8 cellular contexts compared by ENCODE assay signal in genomic region chr10:102394079-102394800, GRCh38. TPM values are rescaled to one million over a fixed set of nuclear protein-coding genes. Genes with fewer than 3 reads are reported as not detected.
DNase-seq lines count a peak whose midpoint lies in the region; ATAC-seq, FAIRE-seq and TF ChIP-seq lines count a peak whose summit lies in the region.

No MANE protein-coding gene starts in this region.

- H3K27me3 ChIP-seq in BLaER1 treated with 17β-estradiol and CSF1 and Interleukin-3, amounts not matched to agents 10 nM and 100 nM, result no peaks in the 10 kb centered on the region
- peaks cover 0 to 22% (median 20%) of the 10 kb centered on the region in 4 experiments; a peak in 6 of 7 replicates for H3K27me3 ChIP-seq in H1 (replicated peaks in 1 of 4; ENCODE audit: control insufficient read depth in 3 of 4, extremely low read depth in 1 of 4, insufficient read depth in 3 of 4, low read length in 3 of 4)

- peaks cover 0 to 30% (median 17%) of the 10 kb centered on the region in 11 experiments; a peak in 12 of 22 replicates for H4K20me1 ChIP-seq in BLaER1 treated with 17β-estradiol and CSF1 and Interleukin-3, amounts not matched to agents 10 nM and 100 nM
- peaks cover 3 to 10% of the 10 kb centered on the region in 2 experiments for H4K20me1 ChIP-seq in H1 (replicated peaks in 1 of 2; ENCODE audit: control insufficient read depth in 1 of 2, insufficient read depth in 2 of 2, low read length in 2 of 2)

- peak overlapping the region; percentile 43; the same call in 1 of the 2 replicates for H2AK5ac ChIP-seq in H1 (ENCODE audit: low read depth, low read length)

- H4K8ac ChIP-seq in H1 (ENCODE audit: extremely low read depth, insufficient read depth, low read length), result peak overlapping the region; percentile 91; the same call in 1 of the 2 replicates

- CTCF ChIA-PET in H1 (lab: Charles Lee; ENCODE audit: partially characterized antibody), result interaction anchor here (0.5 to 16.4 kb wide), 27 partner anchors 11 to 395 kb away, joined by 3 to 357 read pairs (median 5); partner anchors contain the start of genes C10orf95, CUEDC2, ELOVL3 and FBXL15

- H2BK20ac ChIP-seq in H1 (ENCODE audit: low read length), result no peak overlapping the region

- H2BK12ac ChIP-seq in H1 (ENCODE audit: low read depth, low read length), result peak overlapping the region; percentile 72

- peak overlapping the region; percentile 21 for H3K4ac ChIP-seq in H1 (replicated peaks; ENCODE audit: insufficient read length, low read depth, low read length)

- H3K23me2 ChIP-seq in H1 (ENCODE audit: low read depth, low read length), result peaks cover 13% of the 10 kb centered on the region

- H2BK15ac ChIP-seq in H1 (ENCODE audit: low read length), result peak overlapping the region; percentile 66; the same call in 1 of the 2 replicates

- H3K36me3 ChIP-seq in BLaER1 treated with 17β-estradiol and CSF1 and Interleukin-3, amounts not matched to agents 10 nM and 100 nM, result peaks cover 4 to 27% (median 14%) of the 10 kb centered on the region in 11 experiments; a peak in 16 of 22 replicates
- H3K36me3 ChIP-seq in H1 (ENCODE audit: control insufficient read depth in 2 of 4, insufficient read depth in 4 of 4, low read length in 3 of 4), result peaks cover 0 to 4% (median 2%) of the 10 kb centered on the region in 4 experiments; a peak in 4 of 8 replicates
- H3K36me3 ChIP-seq in mesodermal cell (ENCODE audit: control insufficient read depth, insufficient read depth, low read length), result peaks cover 13% of the 10 kb centered on the region

- peak; percentile 69 to 81 for TF ChIP-seq RAD21 in H1 (IDR thresholded peaks at IDR 0.05 in 1 of 2, conservative IDR thresholded peaks at IDR 0.05 in 1 of 2; ENCODE audit: low read depth in 2 of 2, low read length in 2 of 2)

- H3K23ac ChIP-seq in H1 (ENCODE audit: insufficient read length), result no peak overlapping the region

- peak overlapping the region; percentile 56 for H3K56ac ChIP-seq in H1 (replicated peaks; ENCODE audit: insufficient read length, low read depth, low read length)

- H3K4me2 ChIP-seq in BLaER1 treated with 17β-estradiol and CSF1 and Interleukin-3, amounts not matched to agents 10 nM and 100 nM, result peak overlapping the region; percentile 86 to 100 (median 98)
- H3K4me2 ChIP-seq in H1 (ENCODE audit: insufficient read depth in 1 of 2, low read depth in 2 of 2, low read length in 2 of 2), result peak overlapping the region; percentile 98 to 100

- no peaks in the 10 kb centered on the region for H3K79me2 ChIP-seq in H1 (ENCODE audit: control insufficient read depth in 1 of 2, insufficient read depth in 2 of 2, low read length in 2 of 2)

- peak overlapping the region; percentile 74 to 97 (median 88) for H3K27ac ChIP-seq in BLaER1 treated with 17β-estradiol and CSF1 and Interleukin-3, amounts not matched to agents 10 nM and 100 nM
- H3K27ac ChIP-seq in H1 (ENCODE audit: low read depth, low read length) (peak overlapping the region; percentile 69; the same call in 1 of the 2 replicates), mesodermal cell (ENCODE audit: low read depth, low read length, severe bottlenecking) (peak overlapping the region; percentile 73)

- TF ChIP-seq EP300 in H1 (IDR thresholded peaks at IDR 0.05; ENCODE audit: borderline replicate concordance in 1 of 2, low read depth in 2 of 2, low read length in 2 of 2), result peak in 1 of 2 experiments; percentile 89; a peak in 1 of 3 replicates

- POLR2A ChIA-PET in H1 (lab: Charles Lee; ENCODE audit: partially characterized antibody), result interaction anchor here (1.0 to 5.8 kb wide), 10 partner anchors 11 to 243 kb away, joined by 3 to 33 read pairs (median 6); partner anchors contain the start of genes FBXL15 and NOLC1

- TF ChIP-seq POLR2A in H1 (IDR thresholded peaks at IDR 0.05; ENCODE audit: control extremely low read depth in 1 of 2, low read depth in 2 of 2, low read length in 2 of 2), result no peak; a peak in 1 of 3 replicates

- peak overlapping the region; percentile 64 to 91 (median 76) for H3K4me3 ChIP-seq in BLaER1 treated with 17β-estradiol and CSF1 and Interleukin-3, amounts not matched to agents 10 nM and 100 nM
- peak overlapping the region; percentile 29 to 69 (median 55) for H3K4me3 ChIP-seq in H1 (ENCODE audit: extremely low read depth in 1 of 4, insufficient read depth in 2 of 4, low read depth in 3 of 4, low read length in 4 of 4)
- peak overlapping the region; percentile 71 for H3K4me3 ChIP-seq in mesodermal cell (ENCODE audit: extremely low read depth, insufficient read depth, low read length, poor library complexity, severe bottlenecking)

- peak; percentile 79 for ATAC-seq in GM19025 (IDR thresholded peaks at IDR 0.05; ENCODE audit: low read depth, unreplicated experiment)
- peak; percentile 79 for ATAC-seq in HG03280 (IDR thresholded peaks at IDR 0.05; ENCODE audit: unreplicated experiment)

- no peak overlapping the region for H3K14ac ChIP-seq in H1 (ENCODE audit: insufficient read length)

- peak; percentile 97 for DNase-seq in NK-92 treated with Interleukin-12 subunit alpha and Interleukin-12 subunit beta, amount 100 ng/mL, for 24 hours (lab: John Stamatoyannopoulos, UW)
- DNase-seq in activated CD8-positive, alpha-beta memory T cell treated with anti-CD3 and anti-CD28 coated beads for 48 hours (ENCODE audit: low read depth in 2 of 3, low spot score in 2 of 3), result peak; percentile 99
- DNase-seq in H1 (ENCODE audit: low read depth in 1 of 2, low spot score in 2 of 2), result peak; percentile 65 to 96
- peak; percentile 97 for DNase-seq in stimulated activated CD8-positive, alpha-beta memory T cell treated with anti-CD3 and anti-CD28 coated beads, Interleukin-15, amount 100 ng/mL, for 24 hours (ENCODE audit: low read depth)

- H3K9ac ChIP-seq in BLaER1 treated with 17β-estradiol and CSF1 and Interleukin-3, amounts not matched to agents 10 nM and 100 nM, result peak overlapping the region; percentile 78 to 97 (median 86)
- peak overlapping the region in 3 of 4 experiments; percentile 51 to 67 (median 54); a peak in 6 of 7 replicates for H3K9ac ChIP-seq in H1 (replicated peaks in 1 of 4; ENCODE audit: extremely low read depth in 1 of 4, low read depth in 3 of 4, low read length in 3 of 4)

- H3K4me1 ChIP-seq in BLaER1 treated with 17β-estradiol and CSF1 and Interleukin-3, amounts not matched to agents 10 nM and 100 nM, result peaks cover 34 to 46% (median 42%) of the 10 kb centered on the region in 10 experiments
- peaks cover 0 to 17% (median 9%) of the 10 kb centered on the region in 4 experiments; a peak in 6 of 7 replicates for H3K4me1 ChIP-seq in H1 (replicated peaks in 1 of 4; ENCODE audit: control insufficient read depth in 3 of 4, insufficient read depth in 4 of 4, low read length in 3 of 4)
- peaks cover 11% of the 10 kb centered on the region for H3K4me1 ChIP-seq in mesodermal cell (ENCODE audit: control insufficient read depth, insufficient read depth, low read length, poor library complexity, severe bottlenecking)

- 3% methylated on average over 58 of the region's 71 CpGs; no CpG with 5 or more reads in 1 of the 2 experiments for WGBS in H1 (ENCODE audit: extremely low coverage in 1 of 2, insufficient coverage in 1 of 2, insufficient read length in 1 of 2, insufficient replicate concordance in 2 of 2, low coverage in 1 of 2, low lambda C conversion rate in 2 of 2, missing lambda C conversion rate in 1 of 2), 2 experiments
- 0 to 1% methylated on average over 59 to 61 of the region's 71 CpGs for WGBS in mesodermal cell (ENCODE audit: insufficient coverage in 2 of 2), 2 experiments

- no peak overlapping the region for H2BK5ac ChIP-seq in H1 (ENCODE audit: low read depth, low read length)

- TF ChIP-seq CTCF in H1 (IDR thresholded peaks at IDR 0.05; ENCODE audit: control extremely low read depth in 1 of 3, insufficient read depth in 1 of 3, low read depth in 1 of 3, low read length in 3 of 3), result peak in 1 of 3 experiments; percentile 96; a peak in 2 of 4 replicates

- H3K18ac ChIP-seq in H1 (ENCODE audit: extremely low read depth, low read length), result no peak overlapping the region; the same call in none of the 2 replicates

- H3K79me1 ChIP-seq in H1 (ENCODE audit: low read depth, low read length), result no peaks in the 10 kb centered on the region

- H3K9me3 ChIP-seq in BLaER1 treated with 17β-estradiol and CSF1 and Interleukin-3, amounts not matched to agents 10 nM and 100 nM (replicated peaks in 1 of 11), result no peaks in the 10 kb centered on the region
- H3K9me3 ChIP-seq in H1 (ENCODE audit: insufficient read depth in 2 of 2, low read depth in 1 of 2, low read length in 1 of 2) (no peaks in the 10 kb centered on the region), mesodermal cell (ENCODE audit: control insufficient read depth, low read length) (no peaks in the 10 kb centered on the region)

- H4K5ac ChIP-seq in H1 (ENCODE audit: insufficient read length, low read depth, low read length), result no peak overlapping the region

- H4K91ac ChIP-seq in H1 (replicated peaks; ENCODE audit: insufficient read length, low read length), result no peak overlapping the region

- no peak overlapping the region for H2AFZ ChIP-seq in H1 (ENCODE audit: low read length)

- FAIRE-seq in H1 (lab: Jason Lieb, UNC), result no peak

- no peak overlapping the region for H2BK120ac ChIP-seq in H1 (replicated peaks; ENCODE audit: low read depth, low read length)

RNA-seq across cellular contexts. Expression of gene NFKB2, which starts 1.3 kb away (rescaled TPM):
- 18.7 and 20.4 TPM in 2 replicates for total RNA-seq in H1 (2021; fragmentation: NEBNext Ultra II Directional; extraction: Animal tissue kit (Norgen Biotek cat#: 25700))
- 31.4 and 34.5 TPM in 2 replicates for polyA plus RNA-seq in H1 (2011; rRNA removed)
- polyA plus RNA-seq in H1 (2011; cell fraction: cytosol; rRNA removed), result 26.8 TPM
- 78.0 TPM for polyA plus RNA-seq in H1 (2011; cell fraction: nucleus; rRNA removed)
- polyA plus RNA-seq in H1 (2012, experiment 1 of 2), result 25.2 to 41.2 TPM (median 38.4 TPM) in 4 replicates
- 27.3 TPM for polyA plus RNA-seq in H1 (2012, experiment 2 of 2)
- polyA plus RNA-seq in H1 (2013, experiment 1 of 2), result 7.1 TPM
- 5.6 TPM for polyA plus RNA-seq in H1 (2013, experiment 2 of 2)
- 13.4 and 14.3 TPM in 2 replicates for polyA minus RNA-seq in H1 (2011; rRNA and poly(A)+ RNA removed)
- 20.0 TPM for polyA minus RNA-seq in H1 (2011; cell fraction: cytosol; rRNA and poly(A)+ RNA removed)
- 18.3 TPM for polyA minus RNA-seq in H1 (2011; cell fraction: nucleus; rRNA and poly(A)+ RNA removed)
- polyA plus RNA-seq in mesodermal cell (2013, experiment 1 of 2), result 31.4 TPM
- 26.3 TPM for polyA plus RNA-seq in mesodermal cell (2013, experiment 2 of 2)

RNA-seq across cellular contexts. Expression of gene PSD, which starts 24.3 kb away (rescaled TPM):
- 5.6 and 6.0 TPM in 2 replicates for total RNA-seq in H1 (2021; fragmentation: NEBNext Ultra II Directional; extraction: Animal tissue kit (Norgen Biotek cat#: 25700))
- polyA plus RNA-seq in H1 (2011; rRNA removed), result 5.4 and 8.0 TPM in 2 replicates
- 6.0 TPM for polyA plus RNA-seq in H1 (2011; cell fraction: cytosol; rRNA removed)
- 30.7 TPM for polyA plus RNA-seq in H1 (2011; cell fraction: nucleus; rRNA removed)
- 5.8 to 8.4 TPM (median 7.1 TPM) in 4 replicates for polyA plus RNA-seq in H1 (2012, experiment 1 of 2)
- 4.3 TPM for polyA plus RNA-seq in H1 (2012, experiment 2 of 2)
- polyA plus RNA-seq in H1 (2013, experiment 1 of 2), result 4.1 TPM
- 2.9 TPM for polyA plus RNA-seq in H1 (2013, experiment 2 of 2)
- polyA minus RNA-seq in H1 (2011; rRNA and poly(A)+ RNA removed), result 2.6 and 3.0 TPM in 2 replicates
- polyA minus RNA-seq in H1 (2011; cell fraction: cytosol; rRNA and poly(A)+ RNA removed), result 2.9 TPM
- polyA minus RNA-seq in H1 (2011; cell fraction: nucleus; rRNA and poly(A)+ RNA removed), result 9.0 TPM
- 6.6 TPM for polyA plus RNA-seq in mesodermal cell (2013, experiment 1 of 2)
- polyA plus RNA-seq in mesodermal cell (2013, experiment 2 of 2), result 5.9 TPM

RNA-seq across cellular contexts. Expression of gene FBXL15, which starts 26.4 kb away (rescaled TPM):
- total RNA-seq in H1 (2021; fragmentation: NEBNext Ultra II Directional; extraction: Animal tissue kit (Norgen Biotek cat#: 25700)), result 11.3 and 15.4 TPM in 2 replicates
- 22.6 and 29.2 TPM in 2 replicates for polyA plus RNA-seq in H1 (2011; rRNA removed)
- 24.4 TPM for polyA plus RNA-seq in H1 (2011; cell fraction: cytosol; rRNA removed)
- 29.1 TPM for polyA plus RNA-seq in H1 (2011; cell fraction: nucleus; rRNA removed)
- polyA plus RNA-seq in H1 (2012, experiment 1 of 2), result 6.3 to 17.2 TPM (median 16.5 TPM) in 4 replicates
- polyA plus RNA-seq in H1 (2012, experiment 2 of 2), result 12.9 TPM
- 8.9 TPM for polyA plus RNA-seq in H1 (2013, experiment 1 of 2)
- polyA plus RNA-seq in H1 (2013, experiment 2 of 2), result 8.0 TPM
- 1.7 and 1.8 TPM in 2 replicates for polyA minus RNA-seq in H1 (2011; rRNA and poly(A)+ RNA removed)
- 9.8 TPM for polyA minus RNA-seq in H1 (2011; cell fraction: cytosol; rRNA and poly(A)+ RNA removed)
- polyA minus RNA-seq in H1 (2011; cell fraction: nucleus; rRNA and poly(A)+ RNA removed), result 9.6 TPM
- polyA plus RNA-seq in mesodermal cell (2013, experiment 1 of 2), result 9.8 TPM
- polyA plus RNA-seq in mesodermal cell (2013, experiment 2 of 2), result 7.5 TPM

RNA-seq across cellular contexts. Expression of gene CUEDC2, which starts 38.1 kb away (rescaled TPM):
- total RNA-seq in H1 (2021; fragmentation: NEBNext Ultra II Directional; extraction: Animal tissue kit (Norgen Biotek cat#: 25700)), result 41.7 and 43.6 TPM in 2 replicates
- polyA plus RNA-seq in H1 (2011; rRNA removed), result 55.2 and 66.7 TPM in 2 replicates
- 64.7 TPM for polyA plus RNA-seq in H1 (2011; cell fraction: cytosol; rRNA removed)
- 85.7 TPM for polyA plus RNA-seq in H1 (2011; cell fraction: nucleus; rRNA removed)
- polyA plus RNA-seq in H1 (2012, experiment 1 of 2), result 34.9 to 55.7 TPM (median 49.6 TPM) in 4 replicates
- 50.4 TPM for polyA plus RNA-seq in H1 (2012, experiment 2 of 2)
- polyA plus RNA-seq in H1 (2013, experiment 1 of 2), result 59.5 TPM
- polyA plus RNA-seq in H1 (2013, experiment 2 of 2), result 62.0 TPM
- 15.2 and 16.5 TPM in 2 replicates for polyA minus RNA-seq in H1 (2011; rRNA and poly(A)+ RNA removed)
- 25.0 TPM for polyA minus RNA-seq in H1 (2011; cell fraction: cytosol; rRNA and poly(A)+ RNA removed)
- polyA minus RNA-seq in H1 (2011; cell fraction: nucleus; rRNA and poly(A)+ RNA removed), result 17.6 TPM
- polyA plus RNA-seq in mesodermal cell (2013, experiment 1 of 2), result 90.8 TPM
- polyA plus RNA-seq in mesodermal cell (2013, experiment 2 of 2), result 74.4 TPM

RNA-seq across cellular contexts. Expression of gene C10orf95, which starts 57.1 kb away (rescaled TPM):
- total RNA-seq in H1 (2021; fragmentation: NEBNext Ultra II Directional; extraction: Animal tissue kit (Norgen Biotek cat#: 25700)), result 0.34 and 0.44 TPM in 2 replicates
- 0.48 and 0.80 TPM in 2 replicates for polyA plus RNA-seq in H1 (2011; rRNA removed)
- 0.41 TPM for polyA plus RNA-seq in H1 (2011; cell fraction: cytosol; rRNA removed)
- 0.40 TPM for polyA plus RNA-seq in H1 (2011; cell fraction: nucleus; rRNA removed)
- 1.8 to 2.5 TPM (median 2.2 TPM) in 4 replicates for polyA plus RNA-seq in H1 (2012, experiment 1 of 2)
- polyA plus RNA-seq in H1 (2012, experiment 2 of 2), result 0.34 TPM
- 0.32 TPM for polyA plus RNA-seq in H1 (2013, experiment 1 of 2)
- 0.35 TPM for polyA plus RNA-seq in H1 (2013, experiment 2 of 2)
- polyA minus RNA-seq in H1 (2011; rRNA and poly(A)+ RNA removed), result 0.49 and 0.76 TPM in 2 replicates
- not detected for polyA minus RNA-seq in H1 (2011; cell fraction: cytosol; rRNA and poly(A)+ RNA removed)
- not detected for polyA minus RNA-seq in H1 (2011; cell fraction: nucleus; rRNA and poly(A)+ RNA removed)
- polyA plus RNA-seq in mesodermal cell (2013, experiment 1 of 2), result not detected
- not detected for polyA plus RNA-seq in mesodermal cell (2013, experiment 2 of 2)

Comparison
In these comparisons a context has a peak if more than half of its experiments do, and no peak if none do; other contexts are left out.
1. Peak in every context shown above with its lines: DNase-seq, ATAC-seq, H3K4me3 ChIP-seq and H3K27ac ChIP-seq.